ENCODE assay signal across 1 cellular context in genomic region chr2:154945977-154946376, GRCh38.
TF ChIP-seq lines count a peak whose summit lies in the region.

No MANE protein-coding gene starts in this region.

TF ChIP-seq in Ishikawa, 13 proteins besides CTCF, POLR2A, EP300 and RAD21 (continued from another document):
- TF ChIP-seq REST (IDR thresholded peaks at IDR 0.05; ENCODE audit: low read depth) (no peak), YY1 (IDR thresholded peaks at IDR 0.05; ENCODE audit: low read depth) (no peak), CEBPB (IDR thresholded peaks at IDR 0.05) (no peak)
